In the genomic region with DNA sequence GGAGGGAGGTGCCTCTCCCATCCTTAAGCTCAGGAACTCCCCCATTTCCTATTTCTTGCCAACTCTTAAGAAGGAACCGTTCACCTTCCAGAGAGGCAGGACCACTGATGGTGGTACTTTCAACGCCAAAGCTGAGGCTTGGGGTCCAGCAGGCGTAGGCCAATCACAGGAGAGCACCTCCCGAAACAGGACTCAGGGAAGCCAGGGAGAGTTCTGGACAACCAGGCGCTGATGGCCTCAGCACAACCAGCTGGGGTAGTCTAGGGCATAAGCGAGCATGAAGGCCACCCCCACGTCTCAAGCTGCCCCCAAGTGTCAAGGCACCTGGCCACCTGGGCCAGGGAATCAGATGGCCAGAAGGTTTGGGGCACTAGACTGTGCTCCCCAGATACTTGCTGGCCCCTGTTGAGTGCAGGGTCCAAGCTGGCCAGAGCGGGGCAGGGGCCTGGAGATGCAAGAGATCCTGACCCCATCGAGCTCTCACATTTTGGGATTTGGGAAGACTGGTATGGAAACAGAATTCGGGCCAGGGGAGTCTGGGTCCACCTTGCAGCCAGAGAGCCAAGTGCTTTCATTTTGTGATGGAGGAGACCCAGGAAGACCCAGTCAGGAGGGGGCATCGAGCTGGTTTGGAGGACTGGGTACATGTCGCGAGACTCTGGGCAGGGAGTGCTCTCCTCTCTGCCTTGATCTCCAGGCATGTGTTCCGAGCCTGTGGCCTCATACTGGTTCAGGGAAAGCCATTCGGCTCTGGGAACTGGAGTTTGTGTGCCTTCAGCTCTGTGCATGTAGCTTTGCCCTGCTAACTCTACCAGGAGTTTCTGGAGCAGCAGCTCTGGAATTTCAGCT, we compare ENCODE assay signal across 1 cellular context.
TF ChIP-seq lines count a peak whose summit lies in the region.

No MANE protein-coding gene starts in this region.

TF ChIP-seq in H1, 55 proteins besides CTCF, POLR2A, EP300 and RAD21:
- TF ChIP-seq, protein P1, sequence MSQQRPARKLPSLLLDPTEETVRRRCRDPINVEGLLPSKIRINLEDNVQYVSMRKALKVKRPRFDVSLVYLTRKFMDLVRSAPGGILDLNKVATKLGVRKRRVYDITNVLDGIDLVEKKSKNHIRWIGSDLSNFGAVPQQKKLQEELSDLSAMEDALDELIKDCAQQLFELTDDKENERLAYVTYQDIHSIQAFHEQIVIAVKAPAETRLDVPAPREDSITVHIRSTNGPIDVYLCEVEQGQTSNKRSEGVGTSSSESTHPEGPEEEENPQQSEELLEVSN (IDR thresholded peaks at IDR 0.05): no peak
- TF ChIP-seq BRCA1 (IDR thresholded peaks at IDR 0.05; ENCODE audit: low read depth, low read length): no peak
- no peak for TF ChIP-seq KDM5A (IDR thresholded peaks at IDR 0.05; ENCODE audit: low read length)
- no peak for TF ChIP-seq BACH1 (IDR thresholded peaks at IDR 0.05; ENCODE audit: low read length)
